ENCODE assay signal across 8 cellular contexts in genomic region chr14:21269252-21270046, GRCh38. TPM values are rescaled to one million over a fixed set of nuclear protein-coding genes. Genes with fewer than 3 reads are reported as not detected.
DNase-seq lines count a peak whose midpoint lies in the region; ATAC-seq and TF ChIP-seq lines count a peak whose summit lies in the region.

TSS of gene HNRNPC (minus strand) at chr14:21269442. CDS start at chr14:21234193, 35,249 bp downstream.

- ATAC-seq in activated T-helper 17 cell treated with anti-CD3 and anti-CD28 coated beads, Interleukin-2, amount 50 U/mL, for 72 hours (replicated peaks): peak; percentile 92
- ATAC-seq in naive B cell (ENCODE audit: low read depth in 2 of 2): peak; percentile 84 to 86
- ATAC-seq in stimulated activated memory B cell treated with anti-CD40 and anti-IgM and Interleukin-4, amounts not matched to agents 10 μg/mL and 1 μg/mL and 100 μg/mL, for 72 hours: peak; percentile 98

- TF ChIP-seq CTCF in LNCaP clone FGC (IDR thresholded peaks at IDR 0.05; ENCODE audit: control insufficient read depth, extremely low read depth, insufficient read depth): no peak
- TF ChIP-seq CTCF in RWPE1 (conservative IDR thresholded peaks at IDR 0.05; ENCODE audit: low read depth): no peak

- H3K4me3 Mint-ChIP-seq in activated T-helper 17 cell treated with anti-CD3 and anti-CD28 coated beads, Interleukin-2, amount 50 U/mL, for 72 hours: peak within 1 kb of the TSS; percentile 94
- peak within 1 kb of the TSS; percentile 94 to 100 (median 100) for H3K4me3 Mint-ChIP-seq in naive B cell
- H3K4me3 Mint-ChIP-seq in stimulated activated memory B cell treated with anti-CD40 and anti-IgM and Interleukin-4, amounts not matched to agents 10 μg/mL and 1 μg/mL and 100 μg/mL, for 72 hours: peak within 1 kb of the TSS; percentile 99

- DNase-seq in Daoy (ENCODE audit: low read depth) (peak; percentile 100), GOT3 (lab: John Stamatoyannopoulos, UW) (peak; percentile 96), LNCaP clone FGC (ENCODE audit: low read depth) (peak; percentile 100), RWPE1 (ENCODE audit: low spot score) (peak; percentile 100), fibroblast of gingiva (ENCODE audit: low read depth) (peak; percentile 100), naive B cell (peak; percentile 100)

- peaks cover 54% of the 10 kb centered on the region for H3K36me3 Mint-ChIP-seq in activated T-helper 17 cell treated with anti-CD3 and anti-CD28 coated beads, Interleukin-2, amount 50 U/mL, for 72 hours (ENCODE audit: low read depth)
- peaks cover 13 to 18% of the 10 kb centered on the region in 2 donors for H3K36me3 Mint-ChIP-seq in naive B cell
- peaks cover 40% of the 10 kb centered on the region for H3K36me3 Mint-ChIP-seq in stimulated activated memory B cell treated with anti-CD40 and anti-IgM and Interleukin-4, amounts not matched to agents 10 μg/mL and 1 μg/mL and 100 μg/mL, for 72 hours

- POLR2A ChIA-PET in RWPE1 (lab: Yijun Ruan, JAX; ENCODE audit: low non-redundant PET): no interaction called here

- peak within 1 kb of the TSS; percentile 99 for H3K27ac Mint-ChIP-seq in activated T-helper 17 cell treated with anti-CD3 and anti-CD28 coated beads, Interleukin-2, amount 50 U/mL, for 72 hours
- peak within 1 kb of the TSS; percentile 99 to 100 (median 100) for H3K27ac Mint-ChIP-seq in naive B cell
- peak within 1 kb of the TSS; percentile 99 for H3K27ac Mint-ChIP-seq in stimulated activated memory B cell treated with anti-CD40 and anti-IgM and Interleukin-4, amounts not matched to agents 10 μg/mL and 1 μg/mL and 100 μg/mL, for 72 hours

- CTCF ChIA-PET in RWPE1 (lab: Yijun Ruan, JAX): no interaction called here

- H3K27me3 Mint-ChIP-seq in activated T-helper 17 cell treated with anti-CD3 and anti-CD28 coated beads, Interleukin-2, amount 50 U/mL, for 72 hours: no peaks in the 10 kb centered on the region
- H3K27me3 Mint-ChIP-seq in naive B cell: no peaks in the 10 kb centered on the region
- H3K27me3 Mint-ChIP-seq in stimulated activated memory B cell treated with anti-CD40 and anti-IgM and Interleukin-4, amounts not matched to agents 10 μg/mL and 1 μg/mL and 100 μg/mL, for 72 hours: no peaks in the 10 kb centered on the region

- H3K9me3 Mint-ChIP-seq in activated T-helper 17 cell treated with anti-CD3 and anti-CD28 coated beads, Interleukin-2, amount 50 U/mL, for 72 hours: no peaks in the 10 kb centered on the region
- H3K9me3 Mint-ChIP-seq in naive B cell: peaks cover 0 to 2% (median 0%) of the 10 kb centered on the region in 7 donors
- no peaks in the 10 kb centered on the region for H3K9me3 Mint-ChIP-seq in stimulated activated memory B cell treated with anti-CD40 and anti-IgM and Interleukin-4, amounts not matched to agents 10 μg/mL and 1 μg/mL and 100 μg/mL, for 72 hours

- peak within 1 kb of the TSS; percentile 96 for H3K4me3 ChIP-seq in LNCaP clone FGC (ENCODE audit: low read depth, low read length)

- H3K27ac ChIP-seq in RWPE1: peak within 1 kb of the TSS; percentile 79

- H3K4me1 Mint-ChIP-seq in activated T-helper 17 cell treated with anti-CD3 and anti-CD28 coated beads, Interleukin-2, amount 50 U/mL, for 72 hours: peaks cover 7% of the 10 kb centered on the region
- peaks cover 17 to 43% (median 33%) of the 10 kb centered on the region in 3 donors for H3K4me1 Mint-ChIP-seq in naive B cell
- H3K4me1 Mint-ChIP-seq in stimulated activated memory B cell treated with anti-CD40 and anti-IgM and Interleukin-4, amounts not matched to agents 10 μg/mL and 1 μg/mL and 100 μg/mL, for 72 hours: peaks cover 39% of the 10 kb centered on the region

RNA-seq across cellular contexts. Expression of gene HNRNPC, which starts in this region (rescaled TPM):
- 1,331 and 1,352 TPM in 2 replicates for total RNA-seq in Daoy (2014; rRNA removed; shearing (Covaris generic))
- total RNA-seq in activated T-helper 17 cell treated with anti-CD3 and anti-CD28 coated beads, Interleukin-2, amount 50 U/mL, for 72 hours: 100 to 1,000 TPM; 720 to 984 TPM
- polyA plus RNA-seq in naive B cell (ENCODE audit: low read depth in 6 of 6): 1,000 to 10,000 TPM in 2 of 6 donors, 100 to 1,000 TPM in 4; 797 to 1,243 (median 873) TPM

Comparison
In these comparisons a context has a peak if more than half of its experiments do, and no peak if none do; other contexts are left out.
1. Peak in every context shown above with its lines: DNase-seq, ATAC-seq, H3K4me3 ChIP-seq and H3K27ac ChIP-seq.